In the genomic region with DNA sequence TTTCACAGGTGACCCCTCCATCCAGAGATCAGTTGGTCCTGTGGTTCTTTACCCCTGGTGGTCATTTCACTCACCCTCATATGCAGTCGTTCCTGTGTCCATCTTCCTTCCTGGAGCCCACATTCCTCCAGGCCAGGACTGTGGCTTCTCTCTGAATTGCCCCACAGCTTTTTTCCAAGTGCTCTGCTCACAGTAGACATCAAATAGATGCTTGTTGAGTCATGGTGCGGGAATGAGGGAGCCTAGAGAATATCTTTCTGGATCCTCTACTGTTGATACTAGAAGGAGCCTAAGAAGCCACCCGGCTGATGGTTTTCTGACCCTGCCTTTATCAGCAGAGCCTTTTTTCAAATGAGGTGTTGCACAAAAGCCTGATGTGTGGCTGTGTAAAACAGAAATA, we compare ENCODE assay signal across 1 cellular context.
TF ChIP-seq lines count a peak whose summit lies in the region.

No MANE protein-coding gene starts in this region.

TF ChIP-seq in IMR-90, 13 proteins besides CTCF, POLR2A, EP300 and RAD21:
- TF ChIP-seq RCOR1 (IDR thresholded peaks at IDR 0.05; ENCODE audit: insufficient replicate concordance, low read length): no peak
- no peak for TF ChIP-seq SMC3 (IDR thresholded peaks at IDR 0.05; ENCODE audit: low read depth, low read length)
- TF ChIP-seq FOS (IDR thresholded peaks at IDR 0.05; ENCODE audit: low read depth, low read length): 0 out of 2 replicates have a peak, but pooled peaks have one; percentile 18
- TF ChIP-seq CEBPB (IDR thresholded peaks at IDR 0.05; ENCODE audit: low read depth, low read length): peak; percentile 55
- TF ChIP-seq, protein P1, sequence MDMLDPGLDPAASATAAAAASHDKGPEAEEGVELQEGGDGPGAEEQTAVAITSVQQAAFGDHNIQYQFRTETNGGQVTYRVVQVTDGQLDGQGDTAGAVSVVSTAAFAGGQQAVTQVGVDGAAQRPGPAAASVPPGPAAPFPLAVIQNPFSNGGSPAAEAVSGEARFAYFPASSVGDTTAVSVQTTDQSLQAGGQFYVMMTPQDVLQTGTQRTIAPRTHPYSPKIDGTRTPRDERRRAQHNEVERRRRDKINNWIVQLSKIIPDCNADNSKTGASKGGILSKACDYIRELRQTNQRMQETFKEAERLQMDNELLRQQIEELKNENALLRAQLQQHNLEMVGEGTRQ (IDR thresholded peaks at IDR 0.05; ENCODE audit: low read depth, low read length): no peak
- no peak for TF ChIP-seq CHD1 (IDR thresholded peaks at IDR 0.05; ENCODE audit: low read depth, low read length)
